11 cellular contexts compared by ENCODE assay signal in genomic region chr3:6105187-6105586, GRCh38.
"Had no signal": no experiment of that assay in that cellular context is flagged by ENCODE, and none has a peak within 500 bp of the region (broad histone marks: within the 10 kb centered on the region; RNA-seq: fewer than 3 reads in every experiment).

No MANE protein-coding gene starts in this region.

- ATAC-seq: GM23338 had no signal

- H3K4me3 Mint-ChIP-seq: GM23338, H9, HFFc6 had no signal

- H3K9ac ChIP-seq: KMS-11 had no signal

- H3K27ac ChIP-seq: KMS-11 had no signal

- FAIRE-seq: H1, H54, HTR-8/SVneo had no signal

- H2AFZ ChIP-seq: GM23338 had no signal

- H3K4me2 ChIP-seq: GM23338, KMS-11 had no signal

- DNase-seq: H9, HCEC 1CT, HFFc6, IMR-90, Karpas-422, KBM-7 had no signal

- H3K27ac Mint-ChIP-seq: GM23338, H9, HFFc6 had no signal

- H3K4me3 ChIP-seq: GM23338 had no signal

- H3K4me1 Mint-ChIP-seq: GM23338, H9 had no signal
